Comparison of ENCODE assay signal across 1 cellular context in the genomic region with DNA sequence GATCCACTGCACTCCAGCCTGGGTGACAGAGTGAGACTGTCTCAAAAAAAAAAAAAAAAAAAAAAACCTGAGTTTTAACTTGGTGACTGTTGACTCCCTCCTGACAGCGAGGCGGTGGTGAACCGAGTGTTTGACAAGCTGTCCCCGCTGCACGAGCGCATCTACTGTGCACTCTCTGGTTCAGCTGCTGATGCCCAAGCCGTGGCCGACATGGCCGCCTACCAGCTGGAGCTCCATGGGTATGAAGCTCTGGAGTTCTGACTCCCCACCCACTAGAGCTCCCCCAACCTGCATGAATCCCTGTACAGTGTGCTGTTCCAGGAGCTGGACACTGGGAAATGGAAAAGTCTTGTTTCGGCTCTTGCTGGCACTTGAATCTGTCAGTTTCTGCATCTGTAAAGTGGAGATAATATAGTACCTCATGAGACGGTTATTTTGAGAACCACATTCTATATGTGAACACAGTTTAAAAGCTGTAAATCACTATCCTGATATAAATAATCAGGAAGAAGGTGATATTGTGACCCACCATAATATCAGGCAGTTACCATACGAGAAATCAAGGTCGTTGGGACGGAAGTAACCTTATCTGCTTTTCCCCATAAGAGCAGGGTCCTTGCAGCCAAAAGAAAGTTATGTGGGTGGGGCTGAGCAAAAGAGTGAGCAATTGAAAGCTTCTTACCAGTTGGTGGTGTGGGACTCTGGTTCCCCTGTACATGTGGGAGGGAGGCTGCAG.
TF ChIP-seq lines count a peak whose summit lies in the region.

No MANE protein-coding gene starts in this region.

TF ChIP-seq in K562, 482 proteins besides CTCF, POLR2A, EP300 and RAD21 (continued from another document and continues in another):
- TF ChIP-seq, protein P1, sequence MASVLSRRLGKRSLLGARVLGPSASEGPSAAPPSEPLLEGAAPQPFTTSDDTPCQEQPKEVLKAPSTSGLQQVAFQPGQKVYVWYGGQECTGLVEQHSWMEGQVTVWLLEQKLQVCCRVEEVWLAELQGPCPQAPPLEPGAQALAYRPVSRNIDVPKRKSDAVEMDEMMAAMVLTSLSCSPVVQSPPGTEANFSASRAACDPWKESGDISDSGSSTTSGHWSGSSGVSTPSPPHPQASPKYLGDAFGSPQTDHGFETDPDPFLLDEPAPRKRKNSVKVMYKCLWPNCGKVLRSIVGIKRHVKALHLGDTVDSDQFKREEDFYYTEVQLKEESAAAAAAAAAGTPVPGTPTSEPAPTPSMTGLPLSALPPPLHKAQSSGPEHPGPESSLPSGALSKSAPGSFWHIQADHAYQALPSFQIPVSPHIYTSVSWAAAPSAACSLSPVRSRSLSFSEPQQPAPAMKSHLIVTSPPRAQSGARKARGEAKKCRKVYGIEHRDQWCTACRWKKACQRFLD (CRISPR knock-in tag; IDR thresholded peaks at IDR 0.05) = no peak
- TF ChIP-seq PRPF4 (IDR thresholded peaks at IDR 0.05; ENCODE audit: insufficient read depth, low read depth, low read length, poor library complexity, severe bottlenecking) (no peak), ZNF589 (CRISPR knock-in tag; IDR thresholded peaks at IDR 0.05; ENCODE audit: low read depth) (no peak), POLR3A (IDR thresholded peaks at IDR 0.05; ENCODE audit: borderline replicate concordance, extremely low read depth, insufficient read depth, insufficient read length) (no peak), CHD2 (IDR thresholded peaks at IDR 0.05; ENCODE audit: low read depth, low read length) (no peak), ZNF121 (CRISPR knock-in tag; conservative IDR thresholded peaks at IDR 0.05) (no peak), SRSF1 (IDR thresholded peaks at IDR 0.05; ENCODE audit: low read depth, low read length) (no peak), ZNF263 (CRISPR knock-in tag; IDR thresholded peaks at IDR 0.05; ENCODE audit: borderline replicate concordance) (0 out of 2 replicates have a peak, but pooled peaks have one; percentile 17), PHB (CRISPR knock-in tag; IDR thresholded peaks at IDR 0.05) (no peak), ZFX (CRISPR knock-in tag; IDR thresholded peaks at IDR 0.05) (no peak), HNRNPH1 (optimal IDR thresholded peaks at IDR 0.05; ENCODE audit: low read depth, low read length) (no peak), BRD9 (IDR thresholded peaks at IDR 0.05; ENCODE audit: low read depth, partially characterized antibody) (no peak), GABPB2 (CRISPR knock-in tag; conservative IDR thresholded peaks at IDR 0.05) (no peak), ZNF707 (CRISPR knock-in tag; conservative IDR thresholded peaks at IDR 0.05) (no peak), HDGF (IDR thresholded peaks at IDR 0.05) (no peak), RHOXF2B (CRISPR knock-in tag; conservative IDR thresholded peaks at IDR 0.05) (no peak), NONO (IDR thresholded peaks at IDR 0.05; ENCODE audit: low read depth in 2 of 2, low read length in 1 of 2) (no peak), PTTG1 (tag; IDR thresholded peaks at IDR 0.05; ENCODE audit: low read depth) (no peak), ELF2 (CRISPR knock-in tag; IDR thresholded peaks at IDR 0.05) (no peak), SIRT6 (IDR thresholded peaks at IDR 0.05; ENCODE audit: low read depth, low read length) (no peak), SMARCC2 (IDR thresholded peaks at IDR 0.05; ENCODE audit: low read depth) (no peak), RBM39 (optimal IDR thresholded peaks at IDR 0.05; ENCODE audit: low read depth, low read length) (no peak), GATAD2B (IDR thresholded peaks at IDR 0.05; ENCODE audit: borderline replicate concordance) (0 out of 2 replicates have a peak, but pooled peaks have one; percentile 28), ZNF507 (tag; conservative IDR thresholded peaks at IDR 0.05) (no peak), FIP1L1 (IDR thresholded peaks at IDR 0.05; ENCODE audit: low read depth, low read length, poor library complexity, severe bottlenecking) (no peak)
- TF ChIP-seq, protein P2, sequence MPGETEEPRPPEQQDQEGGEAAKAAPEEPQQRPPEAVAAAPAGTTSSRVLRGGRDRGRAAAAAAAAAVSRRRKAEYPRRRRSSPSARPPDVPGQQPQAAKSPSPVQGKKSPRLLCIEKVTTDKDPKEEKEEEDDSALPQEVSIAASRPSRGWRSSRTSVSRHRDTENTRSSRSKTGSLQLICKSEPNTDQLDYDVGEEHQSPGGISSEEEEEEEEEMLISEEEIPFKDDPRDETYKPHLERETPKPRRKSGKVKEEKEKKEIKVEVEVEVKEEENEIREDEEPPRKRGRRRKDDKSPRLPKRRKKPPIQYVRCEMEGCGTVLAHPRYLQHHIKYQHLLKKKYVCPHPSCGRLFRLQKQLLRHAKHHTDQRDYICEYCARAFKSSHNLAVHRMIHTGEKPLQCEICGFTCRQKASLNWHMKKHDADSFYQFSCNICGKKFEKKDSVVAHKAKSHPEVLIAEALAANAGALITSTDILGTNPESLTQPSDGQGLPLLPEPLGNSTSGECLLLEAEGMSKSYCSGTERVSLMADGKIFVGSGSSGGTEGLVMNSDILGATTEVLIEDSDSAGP (CRISPR knock-in tag; IDR thresholded peaks at IDR 0.05) = no peak
- TF ChIP-seq, protein P3, sequence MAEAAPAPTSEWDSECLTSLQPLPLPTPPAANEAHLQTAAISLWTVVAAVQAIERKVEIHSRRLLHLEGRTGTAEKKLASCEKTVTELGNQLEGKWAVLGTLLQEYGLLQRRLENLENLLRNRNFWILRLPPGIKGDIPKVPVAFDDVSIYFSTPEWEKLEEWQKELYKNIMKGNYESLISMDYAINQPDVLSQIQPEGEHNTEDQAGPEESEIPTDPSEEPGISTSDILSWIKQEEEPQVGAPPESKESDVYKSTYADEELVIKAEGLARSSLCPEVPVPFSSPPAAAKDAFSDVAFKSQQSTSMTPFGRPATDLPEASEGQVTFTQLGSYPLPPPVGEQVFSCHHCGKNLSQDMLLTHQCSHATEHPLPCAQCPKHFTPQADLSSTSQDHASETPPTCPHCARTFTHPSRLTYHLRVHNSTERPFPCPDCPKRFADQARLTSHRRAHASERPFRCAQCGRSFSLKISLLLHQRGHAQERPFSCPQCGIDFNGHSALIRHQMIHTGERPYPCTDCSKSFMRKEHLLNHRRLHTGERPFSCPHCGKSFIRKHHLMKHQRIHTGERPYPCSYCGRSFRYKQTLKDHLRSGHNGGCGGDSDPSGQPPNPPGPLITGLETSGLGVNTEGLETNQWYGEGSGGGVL (CRISPR knock-in tag; IDR thresholded peaks at IDR 0.05) = no peak
- TF ChIP-seq, protein P4, sequence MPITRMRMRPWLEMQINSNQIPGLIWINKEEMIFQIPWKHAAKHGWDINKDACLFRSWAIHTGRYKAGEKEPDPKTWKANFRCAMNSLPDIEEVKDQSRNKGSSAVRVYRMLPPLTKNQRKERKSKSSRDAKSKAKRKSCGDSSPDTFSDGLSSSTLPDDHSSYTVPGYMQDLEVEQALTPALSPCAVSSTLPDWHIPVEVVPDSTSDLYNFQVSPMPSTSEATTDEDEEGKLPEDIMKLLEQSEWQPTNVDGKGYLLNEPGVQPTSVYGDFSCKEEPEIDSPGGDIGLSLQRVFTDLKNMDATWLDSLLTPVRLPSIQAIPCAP (CRISPR knock-in tag; IDR thresholded peaks at IDR 0.05; ENCODE audit: borderline replicate concordance) = no peak
- TF ChIP-seq, protein P5, sequence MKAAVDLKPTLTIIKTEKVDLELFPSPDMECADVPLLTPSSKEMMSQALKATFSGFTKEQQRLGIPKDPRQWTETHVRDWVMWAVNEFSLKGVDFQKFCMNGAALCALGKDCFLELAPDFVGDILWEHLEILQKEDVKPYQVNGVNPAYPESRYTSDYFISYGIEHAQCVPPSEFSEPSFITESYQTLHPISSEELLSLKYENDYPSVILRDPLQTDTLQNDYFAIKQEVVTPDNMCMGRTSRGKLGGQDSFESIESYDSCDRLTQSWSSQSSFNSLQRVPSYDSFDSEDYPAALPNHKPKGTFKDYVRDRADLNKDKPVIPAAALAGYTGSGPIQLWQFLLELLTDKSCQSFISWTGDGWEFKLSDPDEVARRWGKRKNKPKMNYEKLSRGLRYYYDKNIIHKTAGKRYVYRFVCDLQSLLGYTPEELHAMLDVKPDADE (conservative IDR thresholded peaks at IDR 0.05; ENCODE audit: control insufficient read depth, low read depth, low read length) = no peak
- TF ChIP-seq, protein P6, sequence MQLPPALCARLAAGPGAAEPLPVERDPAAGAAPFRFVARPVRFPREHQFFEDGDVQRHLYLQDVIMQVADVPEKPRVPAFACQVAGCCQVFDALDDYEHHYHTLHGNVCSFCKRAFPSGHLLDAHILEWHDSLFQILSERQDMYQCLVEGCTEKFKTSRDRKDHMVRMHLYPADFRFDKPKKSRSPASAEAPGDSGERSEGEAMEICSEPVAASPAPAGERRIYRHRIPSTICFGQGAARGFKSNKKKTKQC (CRISPR knock-in tag; IDR thresholded peaks at IDR 0.05) = no peak
- TF ChIP-seq, protein P7, sequence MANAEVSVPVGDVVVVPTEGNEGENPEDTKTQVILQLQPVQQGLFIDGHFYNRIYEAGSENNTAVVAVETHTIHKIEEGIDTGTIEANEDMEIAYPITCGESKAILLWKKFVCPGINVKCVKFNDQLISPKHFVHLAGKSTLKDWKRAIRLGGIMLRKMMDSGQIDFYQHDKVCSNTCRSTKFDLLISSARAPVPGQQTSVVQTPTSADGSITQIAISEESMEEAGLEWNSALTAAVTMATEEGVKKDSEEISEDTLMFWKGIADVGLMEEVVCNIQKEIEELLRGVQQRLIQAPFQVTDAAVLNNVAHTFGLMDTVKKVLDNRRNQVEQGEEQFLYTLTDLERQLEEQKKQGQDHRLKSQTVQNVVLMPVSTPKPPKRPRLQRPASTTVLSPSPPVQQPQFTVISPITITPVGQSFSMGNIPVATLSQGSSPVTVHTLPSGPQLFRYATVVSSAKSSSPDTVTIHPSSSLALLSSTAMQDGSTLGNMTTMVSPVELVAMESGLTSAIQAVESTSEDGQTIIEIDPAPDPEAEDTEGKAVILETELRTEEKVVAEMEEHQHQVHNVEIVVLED (CRISPR knock-in tag; IDR thresholded peaks at IDR 0.05) = no peak
- TF ChIP-seq, protein P8, sequence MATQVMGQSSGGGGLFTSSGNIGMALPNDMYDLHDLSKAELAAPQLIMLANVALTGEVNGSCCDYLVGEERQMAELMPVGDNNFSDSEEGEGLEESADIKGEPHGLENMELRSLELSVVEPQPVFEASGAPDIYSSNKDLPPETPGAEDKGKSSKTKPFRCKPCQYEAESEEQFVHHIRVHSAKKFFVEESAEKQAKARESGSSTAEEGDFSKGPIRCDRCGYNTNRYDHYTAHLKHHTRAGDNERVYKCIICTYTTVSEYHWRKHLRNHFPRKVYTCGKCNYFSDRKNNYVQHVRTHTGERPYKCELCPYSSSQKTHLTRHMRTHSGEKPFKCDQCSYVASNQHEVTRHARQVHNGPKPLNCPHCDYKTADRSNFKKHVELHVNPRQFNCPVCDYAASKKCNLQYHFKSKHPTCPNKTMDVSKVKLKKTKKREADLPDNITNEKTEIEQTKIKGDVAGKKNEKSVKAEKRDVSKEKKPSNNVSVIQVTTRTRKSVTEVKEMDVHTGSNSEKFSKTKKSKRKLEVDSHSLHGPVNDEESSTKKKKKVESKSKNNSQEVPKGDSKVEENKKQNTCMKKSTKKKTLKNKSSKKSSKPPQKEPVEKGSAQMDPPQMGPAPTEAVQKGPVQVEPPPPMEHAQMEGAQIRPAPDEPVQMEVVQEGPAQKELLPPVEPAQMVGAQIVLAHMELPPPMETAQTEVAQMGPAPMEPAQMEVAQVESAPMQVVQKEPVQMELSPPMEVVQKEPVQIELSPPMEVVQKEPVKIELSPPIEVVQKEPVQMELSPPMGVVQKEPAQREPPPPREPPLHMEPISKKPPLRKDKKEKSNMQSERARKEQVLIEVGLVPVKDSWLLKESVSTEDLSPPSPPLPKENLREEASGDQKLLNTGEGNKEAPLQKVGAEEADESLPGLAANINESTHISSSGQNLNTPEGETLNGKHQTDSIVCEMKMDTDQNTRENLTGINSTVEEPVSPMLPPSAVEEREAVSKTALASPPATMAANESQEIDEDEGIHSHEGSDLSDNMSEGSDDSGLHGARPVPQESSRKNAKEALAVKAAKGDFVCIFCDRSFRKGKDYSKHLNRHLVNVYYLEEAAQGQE (CRISPR knock-in tag; IDR thresholded peaks at IDR 0.05; ENCODE audit: low read depth) = no peak
- TF ChIP-seq, protein P9, sequence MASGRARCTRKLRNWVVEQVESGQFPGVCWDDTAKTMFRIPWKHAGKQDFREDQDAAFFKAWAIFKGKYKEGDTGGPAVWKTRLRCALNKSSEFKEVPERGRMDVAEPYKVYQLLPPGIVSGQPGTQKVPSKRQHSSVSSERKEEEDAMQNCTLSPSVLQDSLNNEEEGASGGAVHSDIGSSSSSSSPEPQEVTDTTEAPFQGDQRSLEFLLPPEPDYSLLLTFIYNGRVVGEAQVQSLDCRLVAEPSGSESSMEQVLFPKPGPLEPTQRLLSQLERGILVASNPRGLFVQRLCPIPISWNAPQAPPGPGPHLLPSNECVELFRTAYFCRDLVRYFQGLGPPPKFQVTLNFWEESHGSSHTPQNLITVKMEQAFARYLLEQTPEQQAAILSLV (tag; IDR thresholded peaks at IDR 0.05) = no peak
- TF ChIP-seq, protein P10, sequence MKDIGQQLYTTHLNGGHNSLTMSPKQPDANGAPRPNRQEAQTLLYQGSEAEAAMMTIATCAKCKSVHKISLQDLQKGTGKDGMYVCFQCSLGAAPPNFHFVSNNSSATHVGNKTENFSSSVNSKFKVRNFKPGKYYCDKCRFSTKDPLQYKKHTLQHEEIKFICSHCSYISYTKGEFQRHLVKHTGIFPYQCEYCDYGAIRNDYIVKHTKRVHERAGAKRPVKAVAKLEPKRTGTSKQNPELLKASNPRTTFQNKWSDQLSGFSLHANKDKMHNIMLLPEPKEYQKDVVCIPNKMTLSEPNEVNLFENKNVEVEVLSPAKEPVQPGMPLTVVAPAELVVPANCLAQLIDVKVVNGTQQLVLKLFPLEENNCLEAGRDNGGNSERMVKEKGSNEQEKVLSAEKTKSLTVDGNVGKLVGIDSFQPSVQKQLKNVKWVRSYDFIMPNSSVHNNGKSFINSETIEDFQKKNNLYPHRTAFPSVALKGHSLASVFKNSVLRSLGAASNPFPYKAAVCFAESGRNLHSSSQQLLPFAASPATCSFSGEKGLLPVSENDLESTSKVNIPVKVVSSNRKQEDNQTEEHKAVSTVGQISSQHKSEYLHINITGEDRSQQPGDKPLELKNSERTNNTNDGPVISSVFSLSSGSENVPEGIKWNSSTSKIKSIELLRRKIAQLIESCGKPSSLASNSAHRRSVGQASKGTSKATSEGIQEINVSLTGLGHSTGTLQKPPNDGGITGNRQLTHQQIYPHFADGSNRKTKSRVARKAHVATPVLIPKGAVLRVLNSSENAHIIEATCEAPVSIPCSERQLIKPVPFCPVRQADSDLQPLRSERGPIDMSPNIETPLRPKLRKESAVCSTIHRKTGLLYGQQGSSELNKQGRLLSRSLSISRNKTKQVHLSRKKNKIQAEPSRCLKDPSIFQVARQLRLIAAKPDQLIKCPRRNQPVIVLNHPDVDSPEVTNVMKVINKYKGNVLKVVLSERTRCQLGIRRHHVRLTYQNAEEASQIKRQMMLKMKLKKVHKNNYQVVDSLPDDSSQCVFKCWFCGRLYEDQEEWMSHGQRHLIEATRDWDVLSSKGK (CRISPR knock-in tag; IDR thresholded peaks at IDR 0.05) = no peak
